In the genomic region with DNA sequence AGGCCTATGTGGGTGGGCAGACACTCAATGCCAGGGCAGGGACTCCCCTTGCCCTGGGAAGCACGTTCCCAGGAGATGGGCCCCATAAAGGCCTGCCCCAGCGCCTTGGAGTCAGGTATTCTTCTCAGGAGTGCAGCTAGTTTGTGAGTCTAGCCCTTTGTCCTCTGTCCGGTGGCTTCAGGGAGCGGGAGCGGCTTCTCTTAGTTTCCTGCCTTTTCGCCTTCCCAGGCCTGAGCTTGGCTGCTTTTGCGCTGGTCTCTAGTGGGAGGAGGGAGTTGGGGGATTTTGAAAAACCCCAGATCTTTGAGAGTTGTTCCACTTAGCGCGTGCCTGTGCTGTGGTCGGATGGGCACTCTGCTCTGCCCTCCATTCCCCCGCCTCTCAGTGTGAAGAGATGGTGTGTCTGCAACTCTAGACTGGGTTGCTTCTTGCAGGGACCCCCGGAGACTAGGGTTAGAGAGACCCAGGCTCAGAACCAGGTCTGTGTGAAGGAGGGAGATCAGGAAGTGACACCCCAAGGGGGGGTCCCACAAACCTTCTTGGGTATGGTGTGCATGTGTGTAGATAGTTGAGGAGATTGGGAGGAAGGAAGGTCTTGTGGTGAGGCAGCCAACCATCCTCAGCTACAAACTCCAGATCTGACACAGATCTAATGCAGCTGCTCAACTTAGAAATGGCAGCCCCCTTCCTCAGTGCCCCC, we compare ENCODE assay signal across 8 cellular contexts. TPM values are rescaled to one million over a fixed set of nuclear protein-coding genes. Genes with fewer than 3 reads are reported as not detected.
DNase-seq lines count a peak whose midpoint lies in the region; ATAC-seq, FAIRE-seq and TF ChIP-seq lines count a peak whose summit lies in the region.

No MANE protein-coding gene starts in this region.

- H2AFZ ChIP-seq in OCI-LY3 (ENCODE audit: low read depth, low read length) (no peak overlapping the region), HepG2 (ENCODE audit: low read length) (no peak overlapping the region)

- peak overlapping the region; percentile 81 for H3K9ac ChIP-seq in OCI-LY3 (ENCODE audit: low read length)
- H3K9ac ChIP-seq in HepG2 (ENCODE audit: insufficient read depth, low read depth, low read length) = peak overlapping the region; percentile 96

- TF ChIP-seq RAD21 in HepG2 (CRISPR knock-in tag; IDR thresholded peaks at IDR 0.05) = no peak

- peak overlapping the region; percentile 93 for H3K4me2 ChIP-seq in OCI-LY3 (ENCODE audit: low read length)
- H3K4me2 ChIP-seq in HepG2 (ENCODE audit: low read depth, low read length) = peak overlapping the region; percentile 97

- BruUV-seq in Calu3 (replicated peaks; lab: Mats Ljungman, UMichigan) (no TSS peak), MCF 10A (replicated peaks; lab: Mats Ljungman, UMichigan) (no TSS peak), HepG2 (replicated peaks; lab: Mats Ljungman, UMichigan) (TSS peak; percentile 42)

- TF ChIP-seq POLR2A in HepG2 (IDR thresholded peaks at IDR 0.05; ENCODE audit: insufficient read depth in 1 of 2, low read depth in 2 of 2, low read length in 2 of 2) (no peak), suprapubic skin (IDR thresholded peaks at IDR 0.05) (no peak)

- in situ Hi-C loops in HepG2 (cut with HindIII; ENCODE audit: extremely low pct_ligation_motif_present, low pct_unique_long_range_greater_than_20kb) = loop anchor here (10.0 kb wide), 1 partner anchor 196 kb away; no protein-coding TSS in a partner anchor

- POLR2A ChIA-PET in MCF 10A (lab: Yijun Ruan, JAX) = interaction anchor here (0.5 to 7.4 kb wide), 14 partner anchors 9 to 204 kb away, joined by 3 to 65 read pairs (median 4); a partner anchor contains a TSS
- POLR2A ChIA-PET in HepG2 (lab: Yijun Ruan, JAX) = interaction anchor here (0.7 to 2.1 kb wide), 6 partner anchors 8 to 202 kb away, joined by 3 to 13 read pairs (median 4); a partner anchor contains a TSS

- H3K27ac ChIP-seq in OCI-LY3 (ENCODE audit: low read length) = peak overlapping the region; percentile 43
- peak overlapping the region; percentile 85 for H3K27ac ChIP-seq in HepG2 (ENCODE audit: extremely low read length, insufficient read depth, low read length)
- peak overlapping the region; percentile 98 for H3K27ac ChIP-seq in suprapubic skin

- DNase-seq in Calu3 (no peak), MCF 10A (ENCODE audit: unreplicated experiment) (no peak), HepG2 (ENCODE audit: low spot score) (peak; percentile 40), suprapubic skin (ENCODE audit: low spot score in 2 of 2) (no peak), NOMO-1 treated with dmso at 0.1 percent for 144 hours (lab: John Stamatoyannopoulos, UW; ENCODE audit: unreplicated experiment) (no peak), epidermal melanocyte (ENCODE audit: insufficient read length, low spot score) (no peak)

- H3K79me2 ChIP-seq in OCI-LY3 (ENCODE audit: low read length) (peaks cover 63% of the 10 kb centered on the region), HepG2 (ENCODE audit: insufficient read depth, low read length) (peaks cover 62% of the 10 kb centered on the region)

- CTCF ChIA-PET in Calu3 (lab: Charles Lee) = interaction anchor here (0.6 to 1.7 kb wide), 5 partner anchors 106 to 335 kb away, joined by 3 to 9 read pairs (median 3); a partner anchor contains a TSS
- CTCF ChIA-PET in MCF 10A (lab: Yijun Ruan, JAX) = interaction anchor here (0.6 to 8.2 kb wide), 11 partner anchors 14 to 206 kb away, joined by 3 to 110 read pairs (median 4); a partner anchor contains a TSS
- CTCF ChIA-PET in HepG2 (lab: Yijun Ruan, JAX; ENCODE audit: low intra/inter-chr PET ratio, low total read pairs) = no interaction called here

- 17% methylated on average over 12 of the region's 12 CpGs for WGBS in HepG2 (ENCODE audit: low lambda C conversion rate)
- 38% methylated on average over 12 of the region's 12 CpGs for WGBS in suprapubic skin

- peaks cover 64% of the 10 kb centered on the region for H3K4me1 ChIP-seq in OCI-LY3 (ENCODE audit: low read length)
- H3K4me1 ChIP-seq in HepG2 (ENCODE audit: insufficient read depth, low read length) = peaks cover 75% of the 10 kb centered on the region
- H3K4me1 ChIP-seq in suprapubic skin = peaks cover 88% of the 10 kb centered on the region

- H3K4me1 Mint-ChIP-seq in Calu3 (ENCODE audit: low read depth, unreplicated experiment) (peaks cover 50% of the 10 kb centered on the region), MCF 10A (ENCODE audit: insufficient read depth, unreplicated experiment) (peaks cover 70% of the 10 kb centered on the region)

- H3K27ac Mint-ChIP-seq in Calu3 (ENCODE audit: unreplicated experiment) (peak overlapping the region; percentile 48), MCF 10A (ENCODE audit: low read depth, unreplicated experiment) (peak overlapping the region; percentile 42)

- H4K20me1 ChIP-seq in OCI-LY3 (ENCODE audit: insufficient read depth, low read length) (peaks cover 54% of the 10 kb centered on the region), HepG2 (ENCODE audit: insufficient read depth, low read length) (peaks cover 5% of the 10 kb centered on the region)

- H3K27me3 Mint-ChIP-seq in Calu3 (ENCODE audit: unreplicated experiment) (no peaks in the 10 kb centered on the region), MCF 10A (ENCODE audit: insufficient read depth, unreplicated experiment) (no peaks in the 10 kb centered on the region)

- no peak for TF ChIP-seq CTCF in Calu3 (IDR thresholded peaks at IDR 0.05; ENCODE audit: unreplicated experiment)
- TF ChIP-seq CTCF in OCI-LY3 (IDR thresholded peaks at IDR 0.05; ENCODE audit: low read depth, low read length) = no peak
- TF ChIP-seq CTCF in MCF 10A (IDR thresholded peaks at IDR 0.05; ENCODE audit: unreplicated experiment) = no peak
- no peak for TF ChIP-seq CTCF in HepG2 (CRISPR knock-in tag; IDR thresholded peaks at IDR 0.05)
- TF ChIP-seq CTCF in suprapubic skin (IDR thresholded peaks at IDR 0.05) = no peak

- H3K4me3 Mint-ChIP-seq in Calu3 (ENCODE audit: low read depth, unreplicated experiment) (peak overlapping the region; percentile 78), MCF 10A (ENCODE audit: unreplicated experiment) (peak overlapping the region; percentile 79)

- H3K36me3 Mint-ChIP-seq in Calu3 (ENCODE audit: insufficient read depth, unreplicated experiment) (peaks cover 40% of the 10 kb centered on the region), MCF 10A (ENCODE audit: insufficient read depth, unreplicated experiment) (peaks cover under 1% of the 10 kb centered on the region)

- H3K36me3 ChIP-seq in OCI-LY3 (replicated peaks; ENCODE audit: low read depth, low read length) (no peaks in the 10 kb centered on the region), HepG2 (replicated peaks in 1 of 2; ENCODE audit: control insufficient read depth in 1 of 2, insufficient read depth in 2 of 2, low read length in 2 of 2) (peaks cover 0 to 4% of the 10 kb centered on the region in 2 experiments; a peak in 3 of 5 replicates), suprapubic skin (no peaks in the 10 kb centered on the region)

- H3K9me3 Mint-ChIP-seq in Calu3 (ENCODE audit: low read depth, unreplicated experiment) (no peaks in the 10 kb centered on the region), MCF 10A (ENCODE audit: unreplicated experiment) (no peaks in the 10 kb centered on the region)

- TF ChIP-seq EP300 in HepG2 (IDR thresholded peaks at IDR 0.05; ENCODE audit: low read depth in 2 of 2, low read length in 2 of 2) (no peak), HepG2 (CRISPR knock-in tag; IDR thresholded peaks at IDR 0.05; ENCODE audit: borderline replicate concordance) (no peak), suprapubic skin (IDR thresholded peaks at IDR 0.05) (no peak)

- ATAC-seq in HepG2 (no peak), GM21515 (IDR thresholded peaks at IDR 0.05; ENCODE audit: unreplicated experiment) (no peak)

- H3K4me3 ChIP-seq in OCI-LY3 (ENCODE audit: low read length) (peak overlapping the region; percentile 82), HepG2 (replicated peaks in 1 of 3; ENCODE audit: insufficient read depth in 1 of 3, low read depth in 2 of 3, low read length in 3 of 3) (peak overlapping the region; percentile 81 to 91 (median 85)), suprapubic skin (peak overlapping the region; percentile 93)

- peak; percentile 23 for FAIRE-seq in HepG2 (lab: Jason Lieb, UNC)

- H3K27me3 ChIP-seq in OCI-LY3 (ENCODE audit: low read depth, low read length) (no peaks in the 10 kb centered on the region), HepG2 (ENCODE audit: control insufficient read depth in 1 of 2, insufficient read depth in 2 of 2, low read length in 2 of 2) (no peaks in the 10 kb centered on the region), suprapubic skin (no peaks in the 10 kb centered on the region)

- H3K9me3 ChIP-seq in OCI-LY3 (ENCODE audit: insufficient read depth, low read length) (no peaks in the 10 kb centered on the region), HepG2 (ENCODE audit: low read length) (no peaks in the 10 kb centered on the region), suprapubic skin (no peaks in the 10 kb centered on the region)

- intact Hi-C loops in Calu3 (cut with micrococcal nuclease; ENCODE audit: unreplicated experiment) (no loop called here), MCF 10A (cut with micrococcal nuclease) (loop anchor here (5.0 to 10.0 kb wide), 2 partner anchors 176 to 274 kb away; a partner anchor contains a TSS), HepG2 (cut with micrococcal nuclease; ENCODE audit: unreplicated experiment) (loop anchor here (2.0 kb wide), 1 partner anchor 14 kb away; no protein-coding TSS in a partner anchor)

RNA-seq across cellular contexts. Expression of a gene that starts 1.3 kb away (rescaled TPM):
- total RNA-seq in Calu3 (2022) (91.1 and 127 TPM in 2 replicates), MCF 10A (2022) (33.2 and 48.1 TPM in 2 replicates), HepG2 (2016; rRNA removed; fragmentation: Illumina TruSeq; extraction: Trizol) (53.1 and 85.3 TPM in 2 replicates), suprapubic skin (100 to 1,000 TPM in 1 of 4 donors, 10 to 100 TPM in 3; 54.0 to 188 (median 91.5) TPM)
- total RNA-seq in HepG2 (2016; cell fraction: cytosol; rRNA removed; fragmentation: Illumina TruSeq; extraction: Trizol; ENCODE audit: low read depth) = 8.3 and 10.2 TPM in 2 replicates
- total RNA-seq in HepG2 (2016; cell fraction: insoluble cytoplasmic fraction; rRNA removed; fragmentation: Illumina TruSeq; extraction: Trizol) = 43.2 and 85.3 TPM in 2 replicates
- total RNA-seq in HepG2 (2016; cell fraction: membrane; rRNA removed; fragmentation: Illumina TruSeq; extraction: Trizol) = 23.6 and 25.9 TPM in 2 replicates
- 119 and 141 TPM in 2 replicates for total RNA-seq in HepG2 (2016; cell fraction: nucleus; rRNA removed; fragmentation: Illumina TruSeq; extraction: Trizol)
- 158 and 207 TPM in 2 replicates for polyA plus RNA-seq in HepG2 (2011; rRNA removed)
- 50.7 and 54.7 TPM in 2 replicates for polyA plus RNA-seq in HepG2 (2011; cell fraction: cytosol; rRNA removed)
- 1,608 and 1,708 TPM in 2 replicates for polyA plus RNA-seq in HepG2 (2011; cell fraction: nucleus; rRNA removed)
- polyA plus RNA-seq in HepG2 (2012) = 152 and 164 TPM in 2 replicates
- 3.6 and 4.0 TPM in 2 replicates for polyA plus RNA-seq in HepG2 (2016; cell fraction: cytosol; fragmentation: Illumina TruSeq; extraction: Trizol; ENCODE audit: low read depth)
- polyA plus RNA-seq in HepG2 (2016; cell fraction: insoluble cytoplasmic fraction; fragmentation: Illumina TruSeq; extraction: Trizol; ENCODE audit: low read depth) = 54.2 and 61.1 TPM in 2 replicates
- 12.4 and 12.5 TPM in 2 replicates for polyA plus RNA-seq in HepG2 (2016; cell fraction: membrane; fragmentation: Illumina TruSeq; extraction: Trizol; ENCODE audit: low read depth)
- 371 and 407 TPM in 2 replicates for polyA plus RNA-seq in HepG2 (2016; cell fraction: nucleus; fragmentation: Illumina TruSeq; extraction: Trizol; ENCODE audit: insufficient read depth, low read depth)
- polyA minus RNA-seq in HepG2 (2011; rRNA and poly(A)+ RNA removed; ENCODE audit: low replicate concordance) = 74.2 and 219 TPM in 2 replicates
- 77.9 and 95.1 TPM in 2 replicates for polyA minus RNA-seq in HepG2 (2011; cell fraction: cytosol; rRNA and poly(A)+ RNA removed)
- polyA minus RNA-seq in HepG2 (2011; cell fraction: nucleus; rRNA and poly(A)+ RNA removed) = 286 and 292 TPM in 2 replicates

Comparison
In these comparisons a context has a peak if more than half of its experiments do, and no peak if none do; other contexts are left out.
1. H3K27ac ChIP-seq: peak in every context shown above with its lines; median percentile 98 in suprapubic skin; 85 in HepG2; 43 in OCI-LY3.